8 cellular contexts compared by ENCODE assay signal in genomic region chrX:132219343-132219768, GRCh38. TPM values are rescaled to one million over a fixed set of nuclear protein-coding genes. Genes with fewer than 3 reads are reported as not detected.
DNase-seq lines count a peak whose midpoint lies in the region; ATAC-seq and TF ChIP-seq lines count a peak whose summit lies in the region.

RAP2C (minus strand) TSS chrX:132219447; CDS start chrX:132217268, 2,179 bp downstream.

- peak; percentile 61 for TF ChIP-seq CTCF in GM12875 (IDR thresholded peaks at IDR 0.05; ENCODE audit: borderline replicate concordance, insufficient read depth, low read depth, low read length)

- peak within 1 kb of the TSS; percentile 71 for H3K4me3 ChIP-seq in GM12875 (ENCODE audit: low read depth, low read length)

- ATAC-seq in HG02642 (IDR thresholded peaks at IDR 0.05; ENCODE audit: poor library complexity, unreplicated experiment) (peak; percentile 74), left cardiac atrium (peak; percentile 74 to 83), GM18519 (IDR thresholded peaks at IDR 0.05; ENCODE audit: low FRiP score, unreplicated experiment) (no peak)

- peak; percentile 54 for DNase-seq in NCI-H1092 (lab: John Stamatoyannopoulos, UW)
- peak; percentile 81 for DNase-seq in SW480 (ENCODE audit: low spot score)
- peak; percentile 57 for DNase-seq in amniotic epithelial cell (ENCODE audit: low read depth)
- DNase-seq in left cardiac atrium = peak; percentile 78
- peak; percentile 86 for DNase-seq in posterior vena cava (ENCODE audit: low spot score)

- intact Hi-C loops in left cardiac atrium (cut with DNase I) (no loop called here), posterior vena cava (cut with DNase I) (loop anchor here (10.0 kb wide), 2 partner anchors 115 to 125 kb away; no protein-coding TSS in a partner anchor)

RNA-seq across cellular contexts. Expression of gene RAP2C, which starts in this region (rescaled TPM):
- total RNA-seq in left cardiac atrium (10 to 100 TPM; 20.6 to 25.4 TPM), posterior vena cava (10 to 100 TPM; 21.1 to 25.8 TPM)

Comparison
In these comparisons a context has a peak if more than half of its experiments do, and no peak if none do; other contexts are left out.
1. intact Hi-C loops: an anchor here in posterior vena cava (10.0 kb wide); none called in left cardiac atrium.